Comparison of ENCODE assay signal across 17 cellular contexts in the genomic region with DNA sequence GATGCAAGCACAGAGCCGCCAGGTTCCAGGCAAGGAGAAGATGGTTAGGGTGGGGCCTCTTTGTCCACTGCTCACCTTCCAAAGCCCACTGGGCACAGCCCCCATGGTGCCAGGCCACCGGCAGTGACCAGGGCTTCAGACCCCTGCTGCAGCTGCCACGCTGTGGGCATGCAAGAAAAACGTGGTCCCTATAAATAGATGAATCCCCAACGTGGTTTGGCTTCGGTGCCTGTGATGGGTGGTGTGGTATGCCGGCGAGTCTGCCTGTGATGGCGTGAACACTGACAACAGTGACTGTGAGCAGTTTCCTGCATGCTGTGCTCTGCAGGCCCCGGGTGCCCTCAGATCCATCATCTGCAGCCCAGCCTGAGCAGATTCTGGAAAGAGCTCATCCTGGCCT. TPM values are rescaled to one million over a fixed set of nuclear protein-coding genes. Genes with fewer than 3 reads are reported as not detected.
"Had no signal": no experiment of that assay in that cellular context is flagged by ENCODE, and none has a peak within 500 bp of the region (broad histone marks: within the 10 kb centered on the region; RNA-seq: fewer than 3 reads in every experiment).

No MANE protein-coding gene starts in this region.

- H3K4me1 ChIP-seq: vagina had no signal

- H3K27ac ChIP-seq: esophagus muscularis mucosa, neutrophil, transverse colon, vagina had no signal

- FAIRE-seq: TTC549 had no signal

- H3K9me3 ChIP-seq: esophagus muscularis mucosa, neutrophil, transverse colon, vagina had no signal

- H3K4me3 ChIP-seq: esophagus muscularis mucosa, lung, transverse colon, vagina had no signal

- H3K27me3 ChIP-seq: vagina had no signal

- DNase-seq: activated B cell treated with CpG ODN at 0.5 μM for 24 hours; activated CD4-positive, alpha-beta T cell treated with anti-CD3 and anti-CD28 coated beads for 48 hours; activated CD8-positive, alpha-beta memory T cell treated with anti-CD3 and anti-CD28 coated beads, Interleukin-2, amount 50 U/mL, for 48 hours; activated naive CD4-positive, alpha-beta T cell; activated naive CD8-positive, alpha-beta T cell treated with anti-CD3 and anti-CD28 coated beads, Interleukin-2, amount 10 ng/mL, durations not matched to agents 7 days and 5 days; naive B cell; stimulated activated CD4-positive, alpha-beta T cell treated with anti-CD3 and anti-CD28 coated beads, Interleukin-15, amount 100 ng/mL, for 24 hours; stimulated activated CD4-positive, alpha-beta T cell treated with anti-CD3 and anti-CD28 coated beads, Interleukin-4, amount 100 ng/mL, for 1 hour; stimulated activated naive CD4-positive, alpha-beta T cell; SW 1271; transverse colon had no signal

- H3K36me3 ChIP-seq: esophagus muscularis mucosa, neutrophil, transverse colon, vagina had no signal

RNA-seq across cellular contexts. Expression of a gene that starts 36.6 kb away (rescaled TPM):
- total RNA-seq: glomerular endothelial cell had no signal
